1 cellular context compared by ENCODE assay signal in the genomic region with DNA sequence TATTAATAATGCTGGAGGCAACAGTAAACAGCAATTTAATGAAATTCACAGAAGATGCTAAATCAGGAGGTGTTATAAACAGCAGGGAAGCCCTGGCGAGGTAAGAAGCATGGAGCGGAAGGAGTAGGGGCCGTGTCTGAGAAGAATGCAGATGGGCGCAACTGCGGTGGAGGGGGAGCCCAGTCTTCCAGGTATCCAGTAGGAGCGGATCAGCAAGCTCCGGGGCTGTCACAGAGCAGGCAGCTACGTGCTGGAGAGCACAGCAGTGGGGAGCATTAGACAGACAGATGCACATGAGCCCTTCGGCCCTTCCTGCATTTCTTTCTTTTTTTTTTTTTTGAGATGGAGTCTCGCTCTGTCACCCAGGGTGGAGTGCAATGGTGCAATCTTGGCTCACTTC.
TF ChIP-seq lines count a peak whose summit lies in the region.

No MANE protein-coding gene starts in this region.

TF ChIP-seq in K562, 482 proteins besides CTCF, POLR2A, EP300 and RAD21 (continued from another document):
- peak; percentile 78 for TF ChIP-seq PRDM10 (IDR thresholded peaks at IDR 0.05; ENCODE audit: partially characterized antibody)
